ENCODE assay signal across 24 cellular contexts in genomic region chr10:31368724-31369123, GRCh38.
"Had no signal": no experiment of that assay in that cellular context is flagged by ENCODE, and none has a peak within 500 bp of the region (broad histone marks: within the 10 kb centered on the region; RNA-seq: fewer than 3 reads in every experiment).

No MANE protein-coding gene starts in this region.

- H3K27ac ChIP-seq: ascending aorta, body of pancreas, SJSA1 had no signal

- H3K27me3 ChIP-seq: ascending aorta, body of pancreas, SJSA1 had no signal

- H3K4me1 ChIP-seq: ascending aorta, body of pancreas had no signal

- ATAC-seq: activated CD4-positive, CD25-positive, alpha-beta regulatory T cell treated with anti-CD3 and anti-CD28 coated beads, Interleukin-2, amount 50 U/mL, for 24 hours; activated CD8-positive, alpha-beta T cell treated with anti-CD3 and anti-CD28 coated beads for 36 hours; body of pancreas; PC-3 had no signal

- H3K9me3 ChIP-seq: ascending aorta, body of pancreas, SJSA1 had no signal

- H3K4me3 ChIP-seq: ascending aorta, body of pancreas, SJSA1 had no signal

- DNase-seq: activated CD4-positive, alpha-beta T cell treated with anti-CD3 and anti-CD28 coated beads for 4 hours; activated CD8-positive, alpha-beta memory T cell treated with anti-CD3 and anti-CD28 coated beads, Interleukin-2, amount 50 U/mL, for 48 hours; activated CD8-positive, alpha-beta T cell treated with anti-CD3 and anti-CD28 coated beads for 36 hours; activated naive CD4-positive, alpha-beta T cell treated with anti-CD3 and anti-CD28 coated beads, Interleukin-2, amount 50 U/mL, for 16 hours; activated naive CD8-positive, alpha-beta T cell treated with anti-CD3 and anti-CD28 coated beads, Interleukin-2, amount 10 ng/mL, durations not matched to agents 7 days and 5 days; activated T-cell treated with anti-CD3 and anti-CD28 coated beads, Interleukin-2, amount 50 U/mL, for 1 hour; amniotic stem cell; body of pancreas; Kasumi-1; KBM-7; NCI-H1092 treated with DMSO at 0.1 percent for 48 hours; NCI-H1417 treated with DMSO at 0.1 percent for 48 hours; NCI-H1694; NCI-H2029; NCI-H2107; NCI-H2171 treated with DMSO at 0.1 percent for 48 hours; NCI-H226; NCI-H526; NCI-H82; PC-3; SHP77 had no signal
